Comparison of ENCODE assay signal across 1 cellular context in the genomic region with DNA sequence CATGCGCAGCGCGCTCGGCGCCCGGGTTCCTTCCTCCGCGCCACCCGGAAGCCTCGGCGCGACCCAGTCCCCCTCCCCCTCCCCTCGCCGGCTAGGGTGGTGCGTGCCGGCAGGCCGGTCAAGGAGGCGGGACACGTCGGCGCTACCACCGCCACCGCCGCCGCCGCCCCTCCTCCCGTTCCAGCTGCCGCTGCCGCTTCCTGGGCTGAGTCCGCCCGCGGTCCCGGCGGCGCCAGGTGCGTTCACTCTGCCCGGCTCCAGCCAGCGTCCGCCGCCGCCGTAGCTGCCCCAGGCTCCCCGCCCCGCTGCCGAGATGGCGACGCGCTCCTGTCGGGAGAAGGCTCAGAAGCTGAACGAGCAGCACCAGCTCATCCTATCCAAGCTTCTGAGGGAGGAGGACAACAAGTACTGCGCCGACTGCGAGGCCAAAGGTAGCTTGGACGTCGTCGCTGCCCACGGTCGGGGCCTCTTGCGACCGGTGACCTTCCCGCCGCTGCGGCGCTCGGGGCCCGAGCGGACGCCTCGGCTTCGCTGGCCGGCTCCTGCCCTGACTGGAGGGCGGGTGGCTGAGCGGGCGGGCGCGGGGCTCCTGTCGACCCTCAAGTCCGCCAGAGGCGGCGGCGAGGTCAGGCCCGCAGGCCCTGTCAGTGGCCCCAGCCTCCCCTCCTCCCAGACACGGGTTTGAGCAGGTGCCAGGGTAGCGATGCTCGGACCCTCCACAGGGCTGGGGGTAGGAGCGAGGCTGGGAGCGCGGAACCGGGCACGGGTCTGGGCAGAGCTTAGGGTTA.
TF ChIP-seq lines count a peak whose summit lies in the region.

TSS of gene SMAP1 (plus strand) at position 173 of the 788 bp plus-strand sequence. CDS start at position 314, 141 bp downstream.

TF ChIP-seq in K562, 482 proteins besides CTCF, POLR2A, EP300 and RAD21 (continued from another document and continues in another):
- TF ChIP-seq, protein P1, sequence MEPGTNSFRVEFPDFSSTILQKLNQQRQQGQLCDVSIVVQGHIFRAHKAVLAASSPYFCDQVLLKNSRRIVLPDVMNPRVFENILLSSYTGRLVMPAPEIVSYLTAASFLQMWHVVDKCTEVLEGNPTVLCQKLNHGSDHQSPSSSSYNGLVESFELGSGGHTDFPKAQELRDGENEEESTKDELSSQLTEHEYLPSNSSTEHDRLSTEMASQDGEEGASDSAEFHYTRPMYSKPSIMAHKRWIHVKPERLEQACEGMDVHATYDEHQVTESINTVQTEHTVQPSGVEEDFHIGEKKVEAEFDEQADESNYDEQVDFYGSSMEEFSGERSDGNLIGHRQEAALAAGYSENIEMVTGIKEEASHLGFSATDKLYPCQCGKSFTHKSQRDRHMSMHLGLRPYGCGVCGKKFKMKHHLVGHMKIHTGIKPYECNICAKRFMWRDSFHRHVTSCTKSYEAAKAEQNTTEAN (CRISPR knock-in tag; IDR thresholded peaks at IDR 0.05): no peak
- no peak for TF ChIP-seq HDAC3 (IDR thresholded peaks at IDR 0.05; ENCODE audit: borderline replicate concordance, partially characterized antibody)
- 0 out of 2 replicates have a peak, but pooled peaks have one; percentile 56 for TF ChIP-seq ZNF282 (CRISPR knock-in tag; IDR thresholded peaks at IDR 0.05)
- TF ChIP-seq LEF1 (IDR thresholded peaks at IDR 0.05): no peak
- no peak for TF ChIP-seq FOXM1 (IDR thresholded peaks at IDR 0.05; ENCODE audit: low read depth)
- TF ChIP-seq FOXM1 (CRISPR knock-in tag; IDR thresholded peaks at IDR 0.05; ENCODE audit: low read depth): 0 out of 2 replicates have a peak, but pooled peaks have one; percentile 60
- TF ChIP-seq GTF2B (IDR thresholded peaks at IDR 0.05; ENCODE audit: extremely low read depth, insufficient read length): no peak
- TF ChIP-seq CSDE1 (IDR thresholded peaks at IDR 0.05): no peak
- TF ChIP-seq, protein P2, sequence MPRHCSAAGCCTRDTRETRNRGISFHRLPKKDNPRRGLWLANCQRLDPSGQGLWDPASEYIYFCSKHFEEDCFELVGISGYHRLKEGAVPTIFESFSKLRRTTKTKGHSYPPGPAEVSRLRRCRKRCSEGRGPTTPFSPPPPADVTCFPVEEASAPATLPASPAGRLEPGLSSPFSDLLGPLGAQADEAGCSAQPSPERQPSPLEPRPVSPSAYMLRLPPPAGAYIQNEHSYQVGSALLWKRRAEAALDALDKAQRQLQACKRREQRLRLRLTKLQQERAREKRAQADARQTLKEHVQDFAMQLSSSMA (CRISPR knock-in tag; IDR thresholded peaks at IDR 0.05): no peak
- no peak for TF ChIP-seq TAF9B (IDR thresholded peaks at IDR 0.05; ENCODE audit: partially characterized antibody)
- TF ChIP-seq CBFB (CRISPR knock-in tag; IDR thresholded peaks at IDR 0.05): no peak
- no peak for TF ChIP-seq SLC30A9 (CRISPR knock-in tag; IDR thresholded peaks at IDR 0.05)
- no peak for TF ChIP-seq ZNF436 (CRISPR knock-in tag; IDR thresholded peaks at IDR 0.05)
- TF ChIP-seq MBD2 (IDR thresholded peaks at IDR 0.05; ENCODE audit: borderline replicate concordance, low read depth): no peak
- peak; percentile 60; the same call in 1 of the 2 replicates for TF ChIP-seq L3MBTL2 (IDR thresholded peaks at IDR 0.05)
- TF ChIP-seq ZNF707 (CRISPR knock-in tag; conservative IDR thresholded peaks at IDR 0.05): no peak
- no peak for TF ChIP-seq ZC3H8 (IDR thresholded peaks at IDR 0.05)
- TF ChIP-seq, protein P3, sequence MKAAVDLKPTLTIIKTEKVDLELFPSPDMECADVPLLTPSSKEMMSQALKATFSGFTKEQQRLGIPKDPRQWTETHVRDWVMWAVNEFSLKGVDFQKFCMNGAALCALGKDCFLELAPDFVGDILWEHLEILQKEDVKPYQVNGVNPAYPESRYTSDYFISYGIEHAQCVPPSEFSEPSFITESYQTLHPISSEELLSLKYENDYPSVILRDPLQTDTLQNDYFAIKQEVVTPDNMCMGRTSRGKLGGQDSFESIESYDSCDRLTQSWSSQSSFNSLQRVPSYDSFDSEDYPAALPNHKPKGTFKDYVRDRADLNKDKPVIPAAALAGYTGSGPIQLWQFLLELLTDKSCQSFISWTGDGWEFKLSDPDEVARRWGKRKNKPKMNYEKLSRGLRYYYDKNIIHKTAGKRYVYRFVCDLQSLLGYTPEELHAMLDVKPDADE (conservative IDR thresholded peaks at IDR 0.05; ENCODE audit: control insufficient read depth, low read depth, low read length): no peak
- TF ChIP-seq ESRRA (IDR thresholded peaks at IDR 0.05; ENCODE audit: borderline replicate concordance, low read depth): no peak; the same call in 1 of the 2 replicates
- TF ChIP-seq SRSF1 (IDR thresholded peaks at IDR 0.05; ENCODE audit: low read depth, low read length): no peak
- TF ChIP-seq, protein P4, sequence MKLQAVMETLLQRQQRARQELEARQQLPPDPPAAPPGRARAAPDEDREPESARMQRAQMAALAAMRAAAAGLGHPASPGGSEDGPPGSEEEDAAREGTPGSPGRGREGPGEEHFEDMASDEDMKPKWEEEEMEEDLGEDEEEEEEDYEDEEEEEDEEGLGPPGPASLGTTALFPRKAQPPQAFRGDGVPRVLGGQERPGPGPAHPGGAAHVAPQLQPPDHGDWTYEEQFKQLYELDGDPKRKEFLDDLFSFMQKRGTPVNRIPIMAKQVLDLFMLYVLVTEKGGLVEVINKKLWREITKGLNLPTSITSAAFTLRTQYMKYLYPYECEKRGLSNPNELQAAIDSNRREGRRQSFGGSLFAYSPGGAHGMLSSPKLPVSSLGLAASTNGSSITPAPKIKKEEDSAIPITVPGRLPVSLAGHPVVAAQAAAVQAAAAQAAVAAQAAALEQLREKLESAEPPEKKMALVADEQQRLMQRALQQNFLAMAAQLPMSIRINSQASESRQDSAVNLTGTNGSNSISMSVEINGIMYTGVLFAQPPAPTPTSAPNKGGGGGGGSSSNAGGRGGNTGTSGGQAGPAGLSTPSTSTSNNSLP (IDR thresholded peaks at IDR 0.05; ENCODE audit: borderline replicate concordance, low read depth, low read length): no peak
- TF ChIP-seq ZNF384 (IDR thresholded peaks at IDR 0.05; ENCODE audit: low read depth, low read length): no peak
- TF ChIP-seq, protein P5, sequence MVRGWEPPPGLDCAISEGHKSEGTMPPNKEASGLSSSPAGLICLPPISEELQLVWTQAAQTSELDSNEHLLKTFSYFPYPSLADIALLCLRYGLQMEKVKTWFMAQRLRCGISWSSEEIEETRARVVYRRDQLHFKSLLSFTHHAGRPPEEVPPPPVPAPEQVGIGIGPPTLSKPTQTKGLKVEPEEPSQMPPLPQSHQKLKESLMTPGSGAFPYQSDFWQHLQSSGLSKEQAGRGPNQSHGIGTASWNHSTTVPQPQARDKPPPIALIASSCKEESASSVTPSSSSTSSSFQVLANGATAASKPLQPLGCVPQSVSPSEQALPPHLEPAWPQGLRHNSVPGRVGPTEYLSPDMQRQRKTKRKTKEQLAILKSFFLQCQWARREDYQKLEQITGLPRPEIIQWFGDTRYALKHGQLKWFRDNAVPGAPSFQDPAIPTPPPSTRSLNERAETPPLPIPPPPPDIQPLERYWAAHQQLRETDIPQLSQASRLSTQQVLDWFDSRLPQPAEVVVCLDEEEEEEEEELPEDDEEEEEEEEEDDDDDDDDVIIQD (CRISPR knock-in tag; IDR thresholded peaks at IDR 0.05): no peak
- peak; percentile 82 for TF ChIP-seq GABPA (tag; conservative IDR thresholded peaks at IDR 0.05; ENCODE audit: low read depth)
- TF ChIP-seq, protein P6, sequence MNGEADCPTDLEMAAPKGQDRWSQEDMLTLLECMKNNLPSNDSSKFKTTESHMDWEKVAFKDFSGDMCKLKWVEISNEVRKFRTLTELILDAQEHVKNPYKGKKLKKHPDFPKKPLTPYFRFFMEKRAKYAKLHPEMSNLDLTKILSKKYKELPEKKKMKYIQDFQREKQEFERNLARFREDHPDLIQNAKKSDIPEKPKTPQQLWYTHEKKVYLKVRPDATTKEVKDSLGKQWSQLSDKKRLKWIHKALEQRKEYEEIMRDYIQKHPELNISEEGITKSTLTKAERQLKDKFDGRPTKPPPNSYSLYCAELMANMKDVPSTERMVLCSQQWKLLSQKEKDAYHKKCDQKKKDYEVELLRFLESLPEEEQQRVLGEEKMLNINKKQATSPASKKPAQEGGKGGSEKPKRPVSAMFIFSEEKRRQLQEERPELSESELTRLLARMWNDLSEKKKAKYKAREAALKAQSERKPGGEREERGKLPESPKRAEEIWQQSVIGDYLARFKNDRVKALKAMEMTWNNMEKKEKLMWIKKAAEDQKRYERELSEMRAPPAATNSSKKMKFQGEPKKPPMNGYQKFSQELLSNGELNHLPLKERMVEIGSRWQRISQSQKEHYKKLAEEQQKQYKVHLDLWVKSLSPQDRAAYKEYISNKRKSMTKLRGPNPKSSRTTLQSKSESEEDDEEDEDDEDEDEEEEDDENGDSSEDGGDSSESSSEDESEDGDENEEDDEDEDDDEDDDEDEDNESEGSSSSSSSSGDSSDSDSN (IDR thresholded peaks at IDR 0.05; ENCODE audit: borderline replicate concordance in 1 of 2, low read depth in 2 of 2, low read length in 2 of 2): peak; percentile 62 to 92; a peak in 3 of 4 replicates
- no peak for TF ChIP-seq MTF1 (CRISPR knock-in tag; IDR thresholded peaks at IDR 0.05; ENCODE audit: borderline replicate concordance)
- TF ChIP-seq POLR2AphosphoS2 (IDR thresholded peaks at IDR 0.05; ENCODE audit: low read length): no peak
- TF ChIP-seq ZNF589 (CRISPR knock-in tag; IDR thresholded peaks at IDR 0.05; ENCODE audit: low read depth): no peak
- TF ChIP-seq ZBTB1 (CRISPR knock-in tag; IDR thresholded peaks at IDR 0.05; ENCODE audit: borderline replicate concordance, low read depth): peak; percentile 76; the same call in 1 of the 2 replicates
- TF ChIP-seq CBX3 (IDR thresholded peaks at IDR 0.05; ENCODE audit: borderline replicate concordance in 1 of 2, low read length in 2 of 2): no peak
- no peak for TF ChIP-seq CEBPB (tag; IDR thresholded peaks at IDR 0.05)
- peak; percentile 98 for TF ChIP-seq CTBP1 (IDR thresholded peaks at IDR 0.05; ENCODE audit: borderline replicate concordance)
- peak; percentile 45; the same call in 1 of the 2 replicates for TF ChIP-seq ZFP91 (CRISPR knock-in tag; IDR thresholded peaks at IDR 0.05)
- TF ChIP-seq, protein P7, sequence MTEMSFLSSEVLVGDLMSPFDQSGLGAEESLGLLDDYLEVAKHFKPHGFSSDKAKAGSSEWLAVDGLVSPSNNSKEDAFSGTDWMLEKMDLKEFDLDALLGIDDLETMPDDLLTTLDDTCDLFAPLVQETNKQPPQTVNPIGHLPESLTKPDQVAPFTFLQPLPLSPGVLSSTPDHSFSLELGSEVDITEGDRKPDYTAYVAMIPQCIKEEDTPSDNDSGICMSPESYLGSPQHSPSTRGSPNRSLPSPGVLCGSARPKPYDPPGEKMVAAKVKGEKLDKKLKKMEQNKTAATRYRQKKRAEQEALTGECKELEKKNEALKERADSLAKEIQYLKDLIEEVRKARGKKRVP (CRISPR knock-in tag; IDR thresholded peaks at IDR 0.05): no peak
- peak; percentile 42; the same call in 1 of the 2 replicates for TF ChIP-seq HNRNPL (IDR thresholded peaks at IDR 0.05; ENCODE audit: low read depth, low read length)
- peak in 1 of 2 experiments; percentile 50; a peak in 1 of 4 replicates for TF ChIP-seq HDAC1 (IDR thresholded peaks at IDR 0.05)
- TF ChIP-seq, protein P8, sequence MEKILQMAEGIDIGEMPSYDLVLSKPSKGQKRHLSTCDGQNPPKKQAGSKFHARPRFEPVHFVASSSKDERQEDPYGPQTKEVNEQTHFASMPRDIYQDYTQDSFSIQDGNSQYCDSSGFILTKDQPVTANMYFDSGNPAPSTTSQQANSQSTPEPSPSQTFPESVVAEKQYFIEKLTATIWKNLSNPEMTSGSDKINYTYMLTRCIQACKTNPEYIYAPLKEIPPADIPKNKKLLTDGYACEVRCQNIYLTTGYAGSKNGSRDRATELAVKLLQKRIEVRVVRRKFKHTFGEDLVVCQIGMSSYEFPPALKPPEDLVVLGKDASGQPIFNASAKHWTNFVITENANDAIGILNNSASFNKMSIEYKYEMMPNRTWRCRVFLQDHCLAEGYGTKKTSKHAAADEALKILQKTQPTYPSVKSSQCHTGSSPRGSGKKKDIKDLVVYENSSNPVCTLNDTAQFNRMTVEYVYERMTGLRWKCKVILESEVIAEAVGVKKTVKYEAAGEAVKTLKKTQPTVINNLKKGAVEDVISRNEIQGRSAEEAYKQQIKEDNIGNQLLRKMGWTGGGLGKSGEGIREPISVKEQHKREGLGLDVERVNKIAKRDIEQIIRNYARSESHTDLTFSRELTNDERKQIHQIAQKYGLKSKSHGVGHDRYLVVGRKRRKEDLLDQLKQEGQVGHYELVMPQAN (IDR thresholded peaks at IDR 0.05; ENCODE audit: borderline replicate concordance): no peak
- no peak for TF ChIP-seq ZNF785 (CRISPR knock-in tag; IDR thresholded peaks at IDR 0.05)
- TF ChIP-seq ZNF41 (CRISPR knock-in tag; conservative IDR thresholded peaks at IDR 0.05): no peak
- TF ChIP-seq SNIP1 (IDR thresholded peaks at IDR 0.05; ENCODE audit: low read depth): no peak
- TF ChIP-seq ETV1 (tag; conservative IDR thresholded peaks at IDR 0.05; ENCODE audit: low read depth): 0 out of 2 replicates have a peak, but pooled peaks have one; percentile 28
- TF ChIP-seq GABPB1 (CRISPR knock-in tag; IDR thresholded peaks at IDR 0.05): peak; percentile 73
- no peak for TF ChIP-seq ZNF121 (CRISPR knock-in tag; conservative IDR thresholded peaks at IDR 0.05)
- no peak for TF ChIP-seq DLX4 (CRISPR knock-in tag; IDR thresholded peaks at IDR 0.05)
- TF ChIP-seq ELK1 (CRISPR knock-in tag; IDR thresholded peaks at IDR 0.05): no peak
